Comparison of ENCODE assay signal across 27 cellular contexts in genomic region chr2:81513328-81513727, GRCh38.
"Had no signal": no experiment of that assay in that cellular context is flagged by ENCODE, and none has a peak within 500 bp of the region (broad histone marks: within the 10 kb centered on the region; RNA-seq: fewer than 3 reads in every experiment).

No MANE protein-coding gene starts in this region.

- H3K27me3 ChIP-seq: gastrocnemius medialis, ovary, suprapubic skin, transverse colon, upper lobe of right lung, uterus had no signal

- H3K4me3 ChIP-seq: gastrocnemius medialis, lower lobe of right lung, ovary, psoas muscle, smooth muscle cell, suprapubic skin, transverse colon, upper lobe of right lung, uterus had no signal

- H3K4me2 ChIP-seq: smooth muscle cell had no signal

- H3K27ac ChIP-seq: gastrocnemius medialis, lower lobe of right lung, ovary, psoas muscle, suprapubic skin, transverse colon, upper lobe of right lung, uterus had no signal

- H3K9me3 ChIP-seq: gastrocnemius medialis, lower lobe of right lung, ovary, psoas muscle, transverse colon, upper lobe of right lung, uterus had no signal

- FAIRE-seq: endometrium, keratinocyte had no signal

- H3K36me3 ChIP-seq: gastrocnemius medialis, lower lobe of right lung, ovary, suprapubic skin, transverse colon, upper lobe of right lung, uterus had no signal

- ATAC-seq: effector memory CD8-positive, alpha-beta T cell; gastrocnemius medialis; left ventricle myocardium superior; lower lobe of right lung; natural killer cell; psoas muscle; sciatic nerve; stimulated activated naive CD8-positive, alpha-beta T cell treated with anti-CD3 and anti-CD28 coated beads, Interleukin-15, amount 100 ng/mL, for 72 hours; upper lobe of right lung had no signal

- H3K4me1 ChIP-seq: gastrocnemius medialis, lower lobe of right lung, psoas muscle, suprapubic skin, transverse colon, upper lobe of right lung, uterus had no signal

- DNase-seq: cortex of kidney; effector memory CD8-positive, alpha-beta T cell; foreskin fibroblast; gastrocnemius medialis; head of caudate nucleus; left ventricle myocardium superior; lower lobe of right lung; natural killer cell; occipital lobe; ovary; posterior cingulate gyrus; psoas muscle; retina; stimulated activated CD4-positive, alpha-beta T cell treated with anti-CD3 and anti-CD28 coated beads, Interleukin-12 subunit alpha, Interleukin-12 subunit beta, amount 100 ng/mL, for 4 hours; stimulated activated CD4-positive, alpha-beta T cell treated with anti-CD3 and anti-CD28 coated beads, Interleukin-1b, Interleukin-23, amount 100 ng/mL, for 48 hours; stimulated activated CD4-positive, alpha-beta T cell treated with anti-CD3 and anti-CD28 coated beads, Interleukin-4, amount 100 ng/mL, for 1 hour; stimulated activated CD8-positive, alpha-beta memory T cell treated with anti-CD3 and anti-CD28 coated beads, Interleukin-4, amount 100 ng/mL, for 48 hours; stimulated activated naive CD4-positive, alpha-beta T cell; stimulated activated naive CD8-positive, alpha-beta T cell treated with anti-CD3 and anti-CD28 coated beads, Interleukin-15, amount 100 ng/mL, for 72 hours; transverse colon; upper lobe of right lung; uterus had no signal
